In the genomic region with DNA sequence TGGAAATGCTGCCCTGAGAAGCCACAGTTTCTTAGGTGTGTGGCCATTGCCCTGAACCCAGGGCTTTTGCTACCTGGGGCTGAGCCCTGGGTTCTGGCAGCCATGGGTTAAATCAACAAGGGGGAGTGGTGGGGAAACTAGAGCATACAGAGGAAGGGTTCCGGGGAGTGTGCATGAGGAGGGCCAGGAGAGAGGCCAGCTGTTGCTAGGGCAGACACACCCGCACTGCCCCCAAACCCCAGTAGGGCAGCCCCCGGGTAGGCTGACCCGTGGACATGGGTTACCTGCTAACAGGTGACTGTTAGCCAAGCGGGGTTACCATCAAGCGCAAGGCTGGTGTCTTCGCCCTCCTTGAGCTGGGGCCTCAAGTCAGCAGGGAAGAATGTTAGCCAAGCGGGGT, we compare ENCODE assay signal across 23 cellular contexts. TPM values are rescaled to one million over a fixed set of nuclear protein-coding genes. Genes with fewer than 3 reads are reported as not detected.
DNase-seq lines count a peak whose midpoint lies in the region; ATAC-seq and TF ChIP-seq lines count a peak whose summit lies in the region.
"Had no signal": no experiment of that assay in that cellular context is flagged by ENCODE, and none has a peak within 500 bp of the region (broad histone marks: within the 10 kb centered on the region; RNA-seq: fewer than 3 reads in every experiment).

No MANE protein-coding gene starts in this region.

- H3K27ac ChIP-seq in neuronal stem cell (replicated peaks; ENCODE audit: low read length), result no peak overlapping the region
- no peak overlapping the region for H3K27ac ChIP-seq in transverse colon
- no peak overlapping the region for H3K27ac ChIP-seq in heart left ventricle
- H3K27ac ChIP-seq: BLaER1, GM23248, HL-60 had no signal

- H3K36me3 ChIP-seq in NT2/D1 (ENCODE audit: insufficient read depth, insufficient read length, low read length) (no peaks in the 10 kb centered on the region), neuronal stem cell (replicated peaks in 1 of 2; ENCODE audit: control insufficient read depth in 2 of 2, insufficient read depth in 2 of 2, low read length in 2 of 2) (no peaks in the 10 kb centered on the region), transverse colon (no peaks in the 10 kb centered on the region), heart left ventricle (no peaks in the 10 kb centered on the region)
- H3K36me3 ChIP-seq: BLaER1 had no signal

- H4K91ac ChIP-seq in neuronal stem cell (ENCODE audit: low read depth, low read length, poor library complexity), result no peak overlapping the region

- peak overlapping the region in 3 of 5 experiments; percentile 81 to 97 (median 96) for H3K27ac Mint-ChIP-seq in brain
- no peak overlapping the region for H3K27ac Mint-ChIP-seq in activated T-cell treated with anti-CD3 and anti-CD28 coated beads, Interleukin-2, amount 50 U/mL, for 72 hours
- H3K27ac Mint-ChIP-seq: CD4-positive, alpha-beta T cell had no signal

- no peak overlapping the region for H3K4me3 Mint-ChIP-seq in brain
- H3K4me3 Mint-ChIP-seq in activated T-cell treated with anti-CD3 and anti-CD28 coated beads, Interleukin-2, amount 50 U/mL, for 72 hours, result no peak overlapping the region
- H3K4me3 Mint-ChIP-seq: CD4-positive, alpha-beta T cell had no signal

- H2BK120ac ChIP-seq in neuronal stem cell (ENCODE audit: low read depth, low read length), result no peak overlapping the region

- H3K4me1 Mint-ChIP-seq in brain, result peaks cover 64% of the 10 kb centered on the region
- H3K4me1 Mint-ChIP-seq in activated T-cell treated with anti-CD3 and anti-CD28 coated beads, Interleukin-2, amount 50 U/mL, for 72 hours (ENCODE audit: low read depth), result peaks cover 30% of the 10 kb centered on the region

- no peak overlapping the region for H4K8ac ChIP-seq in neuronal stem cell (ENCODE audit: low read depth, low read length)

- no CpG with 5 or more reads among the region's 8 CpGs for WGBS in neuronal stem cell (ENCODE audit: extremely low coverage in 2 of 2, insufficient read length in 2 of 2, insufficient replicate concordance in 1 of 2), 2 donors
- 80% methylated on average over 2 to 7 of the region's 8 CpGs for WGBS in transverse colon (ENCODE audit: low coverage in 1 of 2), 2 donors
- WGBS in heart left ventricle, 4 donors, result 68 to 90% (median 81%) methylated on average over 6 to 7 of the region's 8 CpGs

- H3K18ac ChIP-seq in neuronal stem cell (ENCODE audit: low read length), result peak overlapping the region; percentile 74

- ATAC-seq in GM21390 (IDR thresholded peaks at IDR 0.05; ENCODE audit: unreplicated experiment) (no peak), heart left ventricle (no peak)
- ATAC-seq in activated T-cell treated with anti-CD3 and anti-CD28 coated beads, Interleukin-2, amount 50 U/mL, for 72 hours (replicated peaks in 1 of 2), result no peak
- ATAC-seq: HepG2 had no signal

- in situ Hi-C loops in transverse colon (cut with MboI; ENCODE audit: low pct_ligation_motif_present in 1 of 4, low pct_unique_long_range_greater_than_20kb in 1 of 4, low sequenced_read_pairs in 3 of 4), result no loop called here

- no peak overlapping the region for H3K4me3 ChIP-seq in NT2/D1 (ENCODE audit: insufficient read length, low read depth)
- no peak overlapping the region for H3K4me3 ChIP-seq in neuronal stem cell (ENCODE audit: low read length in 2 of 2)
- no peak overlapping the region for H3K4me3 ChIP-seq in transverse colon
- no peak overlapping the region for H3K4me3 ChIP-seq in heart left ventricle
- H3K4me3 ChIP-seq: BLaER1, GM23248 had no signal

- TF ChIP-seq POLR2A in transverse colon (IDR thresholded peaks at IDR 0.05), result no peak
- no peak for TF ChIP-seq POLR2A in heart left ventricle (IDR thresholded peaks at IDR 0.05)

- no peak overlapping the region for H3K23ac ChIP-seq in neuronal stem cell (ENCODE audit: low read depth, low read length, poor library complexity)

- no peaks in the 10 kb centered on the region for H3K36me3 Mint-ChIP-seq in brain
- no peaks in the 10 kb centered on the region for H3K36me3 Mint-ChIP-seq in activated T-cell treated with anti-CD3 and anti-CD28 coated beads, Interleukin-2, amount 50 U/mL, for 72 hours (ENCODE audit: insufficient read depth in 2 of 2)

- intact Hi-C loops in transverse colon (cut with DNase I; ENCODE audit: low total_unique reads) (no loop called here), heart left ventricle (cut with DNase I) (no loop called here)

- H3K9ac ChIP-seq in NT2/D1 (ENCODE audit: insufficient read length, low read depth), result peak overlapping the region; percentile 12
- H3K9ac ChIP-seq in neuronal stem cell (ENCODE audit: low read depth, low read length, poor library complexity), result no peak overlapping the region
- H3K9ac ChIP-seq: BLaER1, GM23248 had no signal

- no peak overlapping the region for H3K4ac ChIP-seq in neuronal stem cell (ENCODE audit: low read length)

- H3K9me3 Mint-ChIP-seq in brain, result no peaks in the 10 kb centered on the region
- no peaks in the 10 kb centered on the region for H3K9me3 Mint-ChIP-seq in activated T-cell treated with anti-CD3 and anti-CD28 coated beads, Interleukin-2, amount 50 U/mL, for 72 hours
- H3K9me3 Mint-ChIP-seq: CD4-positive, alpha-beta T cell had no signal

- H3K14ac ChIP-seq in neuronal stem cell (ENCODE audit: low read length), result no peak overlapping the region

- TF ChIP-seq CTCF in brain (conservative IDR thresholded peaks at IDR 0.05), result no peak
- TF ChIP-seq CTCF in transverse colon (IDR thresholded peaks at IDR 0.05), result no peak
- TF ChIP-seq CTCF in heart left ventricle (IDR thresholded peaks at IDR 0.05), result no peak

- H3K9me3 ChIP-seq in NT2/D1 (ENCODE audit: insufficient read depth, low read length) (no peaks in the 10 kb centered on the region), neuronal stem cell (replicated peaks in 1 of 2; ENCODE audit: control insufficient read depth in 2 of 2, insufficient read depth in 1 of 2, low read depth in 1 of 2, low read length in 2 of 2) (peaks cover 0 to 2% of the 10 kb centered on the region in 2 donors), transverse colon (no peaks in the 10 kb centered on the region), heart left ventricle (no peaks in the 10 kb centered on the region)
- H3K9me3 ChIP-seq: BLaER1, Caco-2 had no signal

- no peak overlapping the region for H2BK15ac ChIP-seq in neuronal stem cell (ENCODE audit: low read length)

- no peak overlapping the region for H3K4me2 ChIP-seq in neuronal stem cell (ENCODE audit: insufficient read depth, low read length, poor library complexity, severe bottlenecking)
- H3K4me2 ChIP-seq: BLaER1 had no signal

- H2BK12ac ChIP-seq in neuronal stem cell (ENCODE audit: low read length), result no peak overlapping the region

- H2AK5ac ChIP-seq in neuronal stem cell (ENCODE audit: low read depth, low read length), result no peak overlapping the region

- H3K27me3 ChIP-seq in NT2/D1 (ENCODE audit: insufficient read depth, insufficient read length) (no peaks in the 10 kb centered on the region), neuronal stem cell (ENCODE audit: control insufficient read depth in 3 of 3, insufficient read depth in 3 of 3, low read depth in 1 of 3, low read length in 3 of 3) (no peaks in the 10 kb centered on the region), transverse colon (no peaks in the 10 kb centered on the region), heart left ventricle (peaks cover 0 to 17% (median 0%) of the 10 kb centered on the region in 9 donors)
- H3K27me3 ChIP-seq: BLaER1 had no signal

- no peak overlapping the region for H2BK5ac ChIP-seq in neuronal stem cell (ENCODE audit: low read length)

- H3K79me1 ChIP-seq in neuronal stem cell (ENCODE audit: low read depth, low read length), result no peaks in the 10 kb centered on the region

- no peak for DNase-seq in NT2/D1 (ENCODE audit: low read depth, low spot score)
- no peak for DNase-seq in neuronal stem cell (ENCODE audit: low spot score)
- no peak for DNase-seq in transverse colon
- no peak for DNase-seq in activated T-cell treated with anti-CD3 and anti-CD28 coated beads, Interleukin-2, amount 50 U/mL, for 72 hours
- DNase-seq in heart left ventricle, result no peak
- DNase-seq: ACHN; Caco-2; CD4-positive, alpha-beta T cell; DMS 273 treated with DMSO at 0.1 percent for 48 hours; GM23248; HCEC 1CT; KG1; NCI-H1092 treated with DMSO at 0.1 percent for 48 hours; NCI-H1436 treated with DMSO at 0.1 percent for 48 hours; NCI-H1930; NCI-H2227 treated with DMSO at 0.1 percent for 48 hours; NCI-H510A; SHP77 treated with DMSO at 0.1 percent for 48 hours had no signal

- no peaks in the 10 kb centered on the region for H3K27me3 Mint-ChIP-seq in brain
- peaks cover 17% of the 10 kb centered on the region for H3K27me3 Mint-ChIP-seq in activated T-cell treated with anti-CD3 and anti-CD28 coated beads, Interleukin-2, amount 50 U/mL, for 72 hours (ENCODE audit: low read depth)

- no peak overlapping the region for H2AFZ ChIP-seq in neuronal stem cell (ENCODE audit: low read length)
- H2AFZ ChIP-seq: GM23248 had no signal

- H3K4me1 ChIP-seq in NT2/D1 (ENCODE audit: insufficient read depth, insufficient read length), result peaks cover 46% of the 10 kb centered on the region
- peaks cover 8 to 47% of the 10 kb centered on the region in 2 donors for H3K4me1 ChIP-seq in neuronal stem cell (ENCODE audit: control insufficient read depth in 2 of 2, insufficient read depth in 1 of 2, low read depth in 1 of 2, low read length in 2 of 2)
- no peaks in the 10 kb centered on the region for H3K4me1 ChIP-seq in transverse colon
- H3K4me1 ChIP-seq in heart left ventricle, result peaks cover 0 to 11% (median 0%) of the 10 kb centered on the region in 12 donors
- H3K4me1 ChIP-seq: Caco-2 had no signal

- no peak for TF ChIP-seq EP300 in transverse colon (IDR thresholded peaks at IDR 0.05; ENCODE audit: low read depth)

RNA-seq across cellular contexts. Expression of a gene that starts 14.8 kb away (rescaled TPM):
- polyA plus RNA-seq in brain (ENCODE audit: insufficient read depth, low read depth, low replicate concordance) (47.6 TPM), heart left ventricle (1 to 10 TPM in 1 of 2 donors, under 1 TPM in 1; 0.30 to 2.1 TPM)
- polyA plus RNA-seq in neuronal stem cell (2013, experiment 1 of 2), result 38.1 TPM
- 36.3 TPM for polyA plus RNA-seq in neuronal stem cell (2013, experiment 2 of 2)
- total RNA-seq in transverse colon (10 to 100 TPM in 1 of 4 donors, 1 to 10 TPM in 3; 1.2 to 16.8 (median 1.7) TPM), heart left ventricle (1 to 10 TPM in 8 of 9 donors, under 1 TPM in 1; 0.68 to 5.5 (median 4.0) TPM)
- 1 to 10 TPM in 1 of 2 donors, under 1 TPM in 1; 0.63 to 1.7 TPM for total RNA-seq in activated T-cell treated with anti-CD3 and anti-CD28 coated beads, Interleukin-2, amount 50 U/mL, for 72 hours
